ENCODE assay signal across 1 cellular context in genomic region chr22:29689872-29690213, GRCh38.
TF ChIP-seq lines count a peak whose summit lies in the region.

No MANE protein-coding gene starts in this region.

TF ChIP-seq in H1, 55 proteins besides CTCF, POLR2A, EP300 and RAD21:
- TF ChIP-seq MAFK (IDR thresholded peaks at IDR 0.05; ENCODE audit: low read depth, low read length), result no peak
- TF ChIP-seq GABPA (IDR thresholded peaks at IDR 0.05; ENCODE audit: borderline replicate concordance, insufficient read depth, low read length), result peak; percentile 55; the same call in 1 of the 2 replicates
- peak; percentile 48; the same call in 1 of the 2 replicates for TF ChIP-seq MAX (IDR thresholded peaks at IDR 0.05)
- TF ChIP-seq JUND (IDR thresholded peaks at IDR 0.05; ENCODE audit: low read length), result 0 out of 2 replicates have a peak, but pooled peaks have one; percentile 13
- TF ChIP-seq TAF7 (optimal IDR thresholded peaks at IDR 0.05; ENCODE audit: borderline replicate concordance, low read depth, low read length), result no peak
- TF ChIP-seq TEAD4 (IDR thresholded peaks at IDR 0.05; ENCODE audit: low read depth, low read length), result no peak
- TF ChIP-seq CBX5 (IDR thresholded peaks at IDR 0.05; ENCODE audit: low read depth, low read length), result no peak
- TF ChIP-seq EGR1 (IDR thresholded peaks at IDR 0.05; ENCODE audit: borderline replicate concordance, low read depth, low read length), result no peak
- TF ChIP-seq CREB1 (IDR thresholded peaks at IDR 0.05), result peak; percentile 36
- TF ChIP-seq ATF2 (IDR thresholded peaks at IDR 0.05; ENCODE audit: low read length), result 0 out of 2 replicates have a peak, but pooled peaks have one; percentile 21
- no peak for TF ChIP-seq NRF1 (IDR thresholded peaks at IDR 0.05; ENCODE audit: low read depth, low read length)
- no peak for TF ChIP-seq TCF12 (IDR thresholded peaks at IDR 0.05; ENCODE audit: low read depth, low read length)
- TF ChIP-seq POLR2AphosphoS5 (IDR thresholded peaks at IDR 0.05; ENCODE audit: low read depth, low read length), result no peak
- TF ChIP-seq BACH1 (IDR thresholded peaks at IDR 0.05; ENCODE audit: low read length), result no peak
- no peak for TF ChIP-seq FOSL1 (IDR thresholded peaks at IDR 0.05; ENCODE audit: insufficient read depth, low read depth, low read length)
- TF ChIP-seq RXRA (IDR thresholded peaks at IDR 0.05; ENCODE audit: insufficient read depth, low read depth, low read length), result no peak
- TF ChIP-seq HDAC2 (IDR thresholded peaks at IDR 0.05; ENCODE audit: borderline replicate concordance in 1 of 2, low read depth in 2 of 2, low read length in 2 of 2), result no peak
- TF ChIP-seq YY1 (IDR thresholded peaks at IDR 0.05; ENCODE audit: low read depth, low read length), result 0 out of 2 replicates have a peak, but pooled peaks have one; percentile 36
- no peak for TF ChIP-seq SRF (IDR thresholded peaks at IDR 0.05; ENCODE audit: low read depth, low read length)
